Comparison of ENCODE assay signal across 1 cellular context in the genomic region with DNA sequence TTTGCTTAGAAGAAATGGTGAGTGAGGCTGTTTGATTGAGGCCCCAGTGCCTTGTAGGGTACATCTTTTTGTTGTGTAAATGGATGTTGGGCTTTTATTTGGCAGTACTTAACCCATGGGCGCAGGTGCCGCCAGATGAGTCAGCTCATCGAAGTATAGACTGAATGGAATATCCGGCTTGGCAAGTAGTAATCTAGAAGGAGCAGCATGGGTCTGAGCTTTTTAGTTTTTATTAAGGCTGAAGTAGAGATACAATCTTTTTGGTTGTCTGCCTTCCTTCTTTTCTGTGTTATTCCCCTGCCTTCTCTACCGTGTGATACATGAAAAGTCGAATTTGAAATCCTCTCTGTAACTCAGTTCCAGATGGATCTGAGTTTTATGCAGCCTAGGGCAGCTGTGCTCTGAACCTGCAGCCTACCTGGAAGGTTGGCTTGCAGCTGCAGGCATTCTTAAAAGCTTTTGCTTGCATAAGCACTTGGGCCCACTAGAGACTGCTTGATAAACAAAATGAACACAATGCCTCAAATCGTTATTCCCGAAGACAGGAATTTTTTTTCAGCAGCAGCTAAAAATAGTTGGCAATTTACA.
TF ChIP-seq lines count a peak whose summit lies in the region.

No MANE protein-coding gene starts in this region.

TF ChIP-seq in HepG2, 621 proteins besides CTCF, POLR2A, EP300 and RAD21 (continued from another document):
- TF ChIP-seq, protein P1, sequence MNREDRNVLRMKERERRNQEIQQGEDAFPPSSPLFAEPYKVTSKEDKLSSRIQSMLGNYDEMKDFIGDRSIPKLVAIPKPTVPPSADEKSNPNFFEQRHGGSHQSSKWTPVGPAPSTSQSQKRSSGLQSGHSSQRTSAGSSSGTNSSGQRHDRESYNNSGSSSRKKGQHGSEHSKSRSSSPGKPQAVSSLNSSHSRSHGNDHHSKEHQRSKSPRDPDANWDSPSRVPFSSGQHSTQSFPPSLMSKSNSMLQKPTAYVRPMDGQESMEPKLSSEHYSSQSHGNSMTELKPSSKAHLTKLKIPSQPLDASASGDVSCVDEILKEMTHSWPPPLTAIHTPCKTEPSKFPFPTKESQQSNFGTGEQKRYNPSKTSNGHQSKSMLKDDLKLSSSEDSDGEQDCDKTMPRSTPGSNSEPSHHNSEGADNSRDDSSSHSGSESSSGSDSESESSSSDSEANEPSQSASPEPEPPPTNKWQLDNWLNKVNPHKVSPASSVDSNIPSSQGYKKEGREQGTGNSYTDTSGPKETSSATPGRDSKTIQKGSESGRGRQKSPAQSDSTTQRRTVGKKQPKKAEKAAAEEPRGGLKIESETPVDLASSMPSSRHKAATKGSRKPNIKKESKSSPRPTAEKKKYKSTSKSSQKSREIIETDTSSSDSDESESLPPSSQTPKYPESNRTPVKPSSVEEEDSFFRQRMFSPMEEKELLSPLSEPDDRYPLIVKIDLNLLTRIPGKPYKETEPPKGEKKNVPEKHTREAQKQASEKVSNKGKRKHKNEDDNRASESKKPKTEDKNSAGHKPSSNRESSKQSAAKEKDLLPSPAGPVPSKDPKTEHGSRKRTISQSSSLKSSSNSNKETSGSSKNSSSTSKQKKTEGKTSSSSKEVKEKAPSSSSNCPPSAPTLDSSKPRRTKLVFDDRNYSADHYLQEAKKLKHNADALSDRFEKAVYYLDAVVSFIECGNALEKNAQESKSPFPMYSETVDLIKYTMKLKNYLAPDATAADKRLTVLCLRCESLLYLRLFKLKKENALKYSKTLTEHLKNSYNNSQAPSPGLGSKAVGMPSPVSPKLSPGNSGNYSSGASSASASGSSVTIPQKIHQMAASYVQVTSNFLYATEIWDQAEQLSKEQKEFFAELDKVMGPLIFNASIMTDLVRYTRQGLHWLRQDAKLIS (CRISPR knock-in tag; IDR thresholded peaks at IDR 0.05): no peak
- TF ChIP-seq, protein P2, sequence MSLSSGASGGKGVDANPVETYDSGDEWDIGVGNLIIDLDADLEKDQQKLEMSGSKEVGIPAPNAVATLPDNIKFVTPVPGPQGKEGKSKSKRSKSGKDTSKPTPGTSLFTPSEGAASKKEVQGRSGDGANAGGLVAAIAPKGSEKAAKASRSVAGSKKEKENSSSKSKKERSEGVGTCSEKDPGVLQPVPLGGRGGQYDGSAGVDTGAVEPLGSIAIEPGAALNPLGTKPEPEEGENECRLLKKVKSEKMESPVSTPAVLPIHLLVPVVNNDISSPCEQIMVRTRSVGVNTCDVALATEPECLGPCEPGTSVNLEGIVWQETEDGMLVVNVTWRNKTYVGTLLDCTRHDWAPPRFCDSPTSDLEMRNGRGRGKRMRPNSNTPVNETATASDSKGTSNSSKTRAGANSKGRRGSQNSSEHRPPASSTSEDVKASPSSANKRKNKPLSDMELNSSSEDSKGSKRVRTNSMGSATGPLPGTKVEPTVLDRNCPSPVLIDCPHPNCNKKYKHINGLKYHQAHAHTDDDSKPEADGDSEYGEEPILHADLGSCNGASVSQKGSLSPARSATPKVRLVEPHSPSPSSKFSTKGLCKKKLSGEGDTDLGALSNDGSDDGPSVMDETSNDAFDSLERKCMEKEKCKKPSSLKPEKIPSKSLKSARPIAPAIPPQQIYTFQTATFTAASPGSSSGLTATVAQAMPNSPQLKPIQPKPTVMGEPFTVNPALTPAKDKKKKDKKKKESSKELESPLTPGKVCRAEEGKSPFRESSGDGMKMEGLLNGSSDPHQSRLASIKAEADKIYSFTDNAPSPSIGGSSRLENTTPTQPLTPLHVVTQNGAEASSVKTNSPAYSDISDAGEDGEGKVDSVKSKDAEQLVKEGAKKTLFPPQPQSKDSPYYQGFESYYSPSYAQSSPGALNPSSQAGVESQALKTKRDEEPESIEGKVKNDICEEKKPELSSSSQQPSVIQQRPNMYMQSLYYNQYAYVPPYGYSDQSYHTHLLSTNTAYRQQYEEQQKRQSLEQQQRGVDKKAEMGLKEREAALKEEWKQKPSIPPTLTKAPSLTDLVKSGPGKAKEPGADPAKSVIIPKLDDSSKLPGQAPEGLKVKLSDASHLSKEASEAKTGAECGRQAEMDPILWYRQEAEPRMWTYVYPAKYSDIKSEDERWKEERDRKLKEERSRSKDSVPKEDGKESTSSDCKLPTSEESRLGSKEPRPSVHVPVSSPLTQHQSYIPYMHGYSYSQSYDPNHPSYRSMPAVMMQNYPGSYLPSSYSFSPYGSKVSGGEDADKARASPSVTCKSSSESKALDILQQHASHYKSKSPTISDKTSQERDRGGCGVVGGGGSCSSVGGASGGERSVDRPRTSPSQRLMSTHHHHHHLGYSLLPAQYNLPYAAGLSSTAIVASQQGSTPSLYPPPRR (CRISPR knock-in tag; IDR thresholded peaks at IDR 0.05; ENCODE audit: borderline replicate concordance): no peak
- TF ChIP-seq ZFP36 (IDR thresholded peaks at IDR 0.05; ENCODE audit: borderline replicate concordance, low read depth, low read length, partially characterized antibody) (no peak), ZNF557 (CRISPR knock-in tag; IDR thresholded peaks at IDR 0.05) (no peak), ZNF543 (CRISPR knock-in tag; IDR thresholded peaks at IDR 0.05) (no peak), SIN3B (IDR thresholded peaks at IDR 0.05; ENCODE audit: low read length) (no peak), MIXL1 (CRISPR knock-in tag; IDR thresholded peaks at IDR 0.05) (no peak), ZFP1 (CRISPR knock-in tag; IDR thresholded peaks at IDR 0.05) (no peak), ZNF552 (CRISPR knock-in tag; IDR thresholded peaks at IDR 0.05; ENCODE audit: borderline replicate concordance) (no peak), ZNF432 (CRISPR knock-in tag; IDR thresholded peaks at IDR 0.05; ENCODE audit: borderline replicate concordance) (no peak)
- TF ChIP-seq, protein P3, sequence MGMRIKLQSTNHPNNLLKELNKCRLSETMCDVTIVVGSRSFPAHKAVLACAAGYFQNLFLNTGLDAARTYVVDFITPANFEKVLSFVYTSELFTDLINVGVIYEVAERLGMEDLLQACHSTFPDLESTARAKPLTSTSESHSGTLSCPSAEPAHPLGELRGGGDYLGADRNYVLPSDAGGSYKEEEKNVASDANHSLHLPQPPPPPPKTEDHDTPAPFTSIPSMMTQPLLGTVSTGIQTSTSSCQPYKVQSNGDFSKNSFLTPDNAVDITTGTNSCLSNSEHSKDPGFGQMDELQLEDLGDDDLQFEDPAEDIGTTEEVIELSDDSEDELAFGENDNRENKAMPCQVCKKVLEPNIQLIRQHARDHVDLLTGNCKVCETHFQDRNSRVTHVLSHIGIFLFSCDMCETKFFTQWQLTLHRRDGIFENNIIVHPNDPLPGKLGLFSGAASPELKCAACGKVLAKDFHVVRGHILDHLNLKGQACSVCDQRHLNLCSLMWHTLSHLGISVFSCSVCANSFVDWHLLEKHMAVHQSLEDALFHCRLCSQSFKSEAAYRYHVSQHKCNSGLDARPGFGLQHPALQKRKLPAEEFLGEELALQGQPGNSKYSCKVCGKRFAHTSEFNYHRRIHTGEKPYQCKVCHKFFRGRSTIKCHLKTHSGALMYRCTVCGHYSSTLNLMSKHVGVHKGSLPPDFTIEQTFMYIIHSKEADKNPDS (CRISPR knock-in tag; IDR thresholded peaks at IDR 0.05): no peak
